ENCODE assay signal across 8 cellular contexts in the genomic region with DNA sequence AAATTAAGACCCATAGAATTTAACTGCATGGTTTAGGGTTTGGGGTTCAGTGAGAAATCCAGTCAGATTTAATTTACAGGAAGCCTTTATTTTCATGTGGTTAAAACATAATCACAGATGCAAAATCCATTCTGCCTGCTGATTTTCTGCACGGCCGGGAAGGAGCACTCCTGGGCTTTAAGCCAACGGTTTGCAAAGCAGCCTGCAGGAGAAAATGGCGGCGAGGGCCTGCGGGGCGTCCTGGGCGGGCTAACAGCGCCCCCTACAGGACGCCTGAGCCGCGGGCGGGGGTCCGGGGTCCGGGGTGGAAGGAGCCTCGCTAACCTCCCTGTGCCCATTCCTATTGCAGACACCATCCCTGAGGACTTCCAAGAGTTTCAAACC. TPM values are rescaled to one million over a fixed set of nuclear protein-coding genes. Genes with fewer than 3 reads are reported as not detected.
DNase-seq lines count a peak whose midpoint lies in the region; ATAC-seq and TF ChIP-seq lines count a peak whose summit lies in the region.

No MANE protein-coding gene starts in this region.

- no peaks in the 10 kb centered on the region for H3K79me2 ChIP-seq in GM23338 (replicated peaks; ENCODE audit: insufficient read depth)

- ATAC-seq in GM23338: peak; percentile 97
- peak in 1 of 2 donors; percentile 65 for ATAC-seq in natural killer cell treated with Interleukin-12 subunit alpha and Interleukin-12 subunit beta and Interleukin-15 and Interleukin-18, amount 100 ng/mL, for 72 hours
- no peak for ATAC-seq in HG03439 (IDR thresholded peaks at IDR 0.05; ENCODE audit: unreplicated experiment)

- no peak for TF ChIP-seq POLR2A in esophagus squamous epithelium (IDR thresholded peaks at IDR 0.05)

- no peak overlapping the region for H3K4me3 Mint-ChIP-seq in GM23338
- H3K4me3 Mint-ChIP-seq in natural killer cell treated with Interleukin-12 subunit alpha and Interleukin-12 subunit beta and Interleukin-15 and Interleukin-18, amount 100 ng/mL, for 72 hours: peak overlapping the region; percentile 61

- no peaks in the 10 kb centered on the region; the same call in 2 of the 3 replicates for H3K9me3 Mint-ChIP-seq in GM23338
- no peaks in the 10 kb centered on the region for H3K9me3 Mint-ChIP-seq in natural killer cell treated with Interleukin-12 subunit alpha and Interleukin-12 subunit beta and Interleukin-15 and Interleukin-18, amount 100 ng/mL, for 72 hours

- peaks cover 9% of the 10 kb centered on the region; the same call in 2 of the 3 replicates for H3K4me1 Mint-ChIP-seq in GM23338
- H3K4me1 Mint-ChIP-seq in natural killer cell treated with Interleukin-12 subunit alpha and Interleukin-12 subunit beta and Interleukin-15 and Interleukin-18, amount 100 ng/mL, for 72 hours (ENCODE audit: low read depth in 2 of 2): peaks cover 4 to 6% of the 10 kb centered on the region in 2 donors

- H3K9me3 ChIP-seq in esophagus squamous epithelium: no peaks in the 10 kb centered on the region

- no peaks in the 10 kb centered on the region for H3F3A ChIP-seq in GM23338 (replicated peaks; ENCODE audit: low read depth)

- CTCF ChIA-PET in AG04449 (lab: Yijun Ruan, JAX): interaction anchor here (0.6 to 4.4 kb wide), 71 partner anchors 9 to 1062 kb away, joined by 3 to 57 read pairs (median 5); a partner anchor contains a TSS

- H3K36me3 ChIP-seq in GM23338 (ENCODE audit: insufficient read depth) (no peaks in the 10 kb centered on the region), esophagus squamous epithelium (no peaks in the 10 kb centered on the region)

- H3K9me2 ChIP-seq in GM23338 (ENCODE audit: insufficient read depth): no peaks in the 10 kb centered on the region; the same call in 1 of the 2 replicates

- no peak overlapping the region for H3K4me2 ChIP-seq in GM23338

- DNase-seq in AG04449 (ENCODE audit: low read depth, low spot score): no peak
- peak; percentile 89 for DNase-seq in GM23338 (ENCODE audit: low spot score)
- DNase-seq in NCI-H524 (lab: John Stamatoyannopoulos, UW): peak; percentile 50 to 88
- peak; percentile 73 for DNase-seq in activated T-cell treated with anti-CD3 and anti-CD28 coated beads for 48 hours (ENCODE audit: low read depth)
- no peak for DNase-seq in esophagus squamous epithelium (lab: John Stamatoyannopoulos, UW)
- peak; percentile 64 for DNase-seq in natural killer cell treated with Interleukin-12 subunit alpha and Interleukin-12 subunit beta and Interleukin-15 and Interleukin-18, amount 100 ng/mL, for 72 hours (ENCODE audit: low spot score)
- peak; percentile 85 for DNase-seq in superior temporal gyrus (ENCODE audit: extremely low spot score)

- intact Hi-C loops in esophagus squamous epithelium (cut with DNase I): no loop called here

- peak overlapping the region; percentile 26 for H3K4me3 ChIP-seq in AG04449 (ENCODE audit: low read depth, low read length)
- H3K4me3 ChIP-seq in GM23338: no peak overlapping the region
- H3K4me3 ChIP-seq in esophagus squamous epithelium: peak overlapping the region; percentile 4 to 56 (median 33)

- H2AFZ ChIP-seq in GM23338: peak overlapping the region; percentile 4; the same call in 1 of the 2 replicates

- POLR2A ChIA-PET in AG04449 (lab: Yijun Ruan, JAX): interaction anchor here (1.0 kb wide), 1 partner anchor 173 kb away, joined by 3 read pairs; a partner anchor contains a TSS

- 0 out of 3 replicates have a peak, but pooled peaks cover 3% of the 10 kb centered on the region for H3K36me3 Mint-ChIP-seq in GM23338 (ENCODE audit: low read depth)
- no peaks in the 10 kb centered on the region for H3K36me3 Mint-ChIP-seq in natural killer cell treated with Interleukin-12 subunit alpha and Interleukin-12 subunit beta and Interleukin-15 and Interleukin-18, amount 100 ng/mL, for 72 hours

- H3K27me3 Mint-ChIP-seq in GM23338 (ENCODE audit: insufficient read depth, low read depth, poor library complexity): no peaks in the 10 kb centered on the region
- peaks cover 5% of the 10 kb centered on the region in 2 donors for H3K27me3 Mint-ChIP-seq in natural killer cell treated with Interleukin-12 subunit alpha and Interleukin-12 subunit beta and Interleukin-15 and Interleukin-18, amount 100 ng/mL, for 72 hours

- WGBS in esophagus squamous epithelium, 2 donors: 3 to 7% methylated on average over 3 to 16 of the region's 16 CpGs

- no peak overlapping the region for H3K27ac Mint-ChIP-seq in GM23338
- H3K27ac Mint-ChIP-seq in natural killer cell treated with Interleukin-12 subunit alpha and Interleukin-12 subunit beta and Interleukin-15 and Interleukin-18, amount 100 ng/mL, for 72 hours: no peak overlapping the region

- H4K20me1 ChIP-seq in GM23338 (replicated peaks; ENCODE audit: insufficient read depth): no peaks in the 10 kb centered on the region

- H3K27me3 ChIP-seq in GM23338 (ENCODE audit: insufficient read depth) (no peaks in the 10 kb centered on the region), esophagus squamous epithelium (no peaks in the 10 kb centered on the region)

- TF ChIP-seq CTCF in AG04449 (IDR thresholded peaks at IDR 0.05; ENCODE audit: insufficient read depth, low read length, missing control alignments): peak; percentile 88
- peak; percentile 87 to 93 for TF ChIP-seq CTCF in GM23338 (conservative IDR thresholded peaks at IDR 0.05; ENCODE audit: low read depth in 2 of 2)
- peak; percentile 61 to 86 (median 78) for TF ChIP-seq CTCF in esophagus squamous epithelium (IDR thresholded peaks at IDR 0.05)

- no peaks in the 10 kb centered on the region for H3K4me1 ChIP-seq in GM23338 (ENCODE audit: insufficient read depth)
- H3K4me1 ChIP-seq in esophagus squamous epithelium: peaks cover 5 to 14% (median 10%) of the 10 kb centered on the region in 3 donors

- H3K27ac ChIP-seq in GM23338 (ENCODE audit: low read depth): no peak overlapping the region
- H3K27ac ChIP-seq in esophagus squamous epithelium: peak overlapping the region; percentile 2 to 69 (median 30)

TF ChIP-seq in GM23338, 12 proteins besides CTCF, POLR2A, EP300 and RAD21 (continues in another document):
- TF ChIP-seq NANOG (IDR thresholded peaks at IDR 0.05; ENCODE audit: borderline replicate concordance) (no peak), STAT1 (IDR thresholded peaks at IDR 0.05; ENCODE audit: unreplicated experiment) (no peak), EZH2 (IDR thresholded peaks at IDR 0.05; ENCODE audit: low read depth, unreplicated experiment) (no peak), POLR2AphosphoS5 (IDR thresholded peaks at IDR 0.05; ENCODE audit: low read depth) (no peak), ZNF331 (CRISPR knock-in tag; IDR thresholded peaks at IDR 0.05; ENCODE audit: low read depth) (no peak), ZNF114 (CRISPR knock-in tag; IDR thresholded peaks at IDR 0.05) (no peak)
- TF ChIP-seq, protein P1, sequence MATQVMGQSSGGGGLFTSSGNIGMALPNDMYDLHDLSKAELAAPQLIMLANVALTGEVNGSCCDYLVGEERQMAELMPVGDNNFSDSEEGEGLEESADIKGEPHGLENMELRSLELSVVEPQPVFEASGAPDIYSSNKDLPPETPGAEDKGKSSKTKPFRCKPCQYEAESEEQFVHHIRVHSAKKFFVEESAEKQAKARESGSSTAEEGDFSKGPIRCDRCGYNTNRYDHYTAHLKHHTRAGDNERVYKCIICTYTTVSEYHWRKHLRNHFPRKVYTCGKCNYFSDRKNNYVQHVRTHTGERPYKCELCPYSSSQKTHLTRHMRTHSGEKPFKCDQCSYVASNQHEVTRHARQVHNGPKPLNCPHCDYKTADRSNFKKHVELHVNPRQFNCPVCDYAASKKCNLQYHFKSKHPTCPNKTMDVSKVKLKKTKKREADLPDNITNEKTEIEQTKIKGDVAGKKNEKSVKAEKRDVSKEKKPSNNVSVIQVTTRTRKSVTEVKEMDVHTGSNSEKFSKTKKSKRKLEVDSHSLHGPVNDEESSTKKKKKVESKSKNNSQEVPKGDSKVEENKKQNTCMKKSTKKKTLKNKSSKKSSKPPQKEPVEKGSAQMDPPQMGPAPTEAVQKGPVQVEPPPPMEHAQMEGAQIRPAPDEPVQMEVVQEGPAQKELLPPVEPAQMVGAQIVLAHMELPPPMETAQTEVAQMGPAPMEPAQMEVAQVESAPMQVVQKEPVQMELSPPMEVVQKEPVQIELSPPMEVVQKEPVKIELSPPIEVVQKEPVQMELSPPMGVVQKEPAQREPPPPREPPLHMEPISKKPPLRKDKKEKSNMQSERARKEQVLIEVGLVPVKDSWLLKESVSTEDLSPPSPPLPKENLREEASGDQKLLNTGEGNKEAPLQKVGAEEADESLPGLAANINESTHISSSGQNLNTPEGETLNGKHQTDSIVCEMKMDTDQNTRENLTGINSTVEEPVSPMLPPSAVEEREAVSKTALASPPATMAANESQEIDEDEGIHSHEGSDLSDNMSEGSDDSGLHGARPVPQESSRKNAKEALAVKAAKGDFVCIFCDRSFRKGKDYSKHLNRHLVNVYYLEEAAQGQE (IDR thresholded peaks at IDR 0.05; ENCODE audit: unreplicated experiment): no peak
- TF ChIP-seq, protein P2, sequence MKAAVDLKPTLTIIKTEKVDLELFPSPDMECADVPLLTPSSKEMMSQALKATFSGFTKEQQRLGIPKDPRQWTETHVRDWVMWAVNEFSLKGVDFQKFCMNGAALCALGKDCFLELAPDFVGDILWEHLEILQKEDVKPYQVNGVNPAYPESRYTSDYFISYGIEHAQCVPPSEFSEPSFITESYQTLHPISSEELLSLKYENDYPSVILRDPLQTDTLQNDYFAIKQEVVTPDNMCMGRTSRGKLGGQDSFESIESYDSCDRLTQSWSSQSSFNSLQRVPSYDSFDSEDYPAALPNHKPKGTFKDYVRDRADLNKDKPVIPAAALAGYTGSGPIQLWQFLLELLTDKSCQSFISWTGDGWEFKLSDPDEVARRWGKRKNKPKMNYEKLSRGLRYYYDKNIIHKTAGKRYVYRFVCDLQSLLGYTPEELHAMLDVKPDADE (IDR thresholded peaks at IDR 0.05): no peak

RNA-seq across cellular contexts. Expression of a gene that starts 47.6 kb away (rescaled TPM):
- 13.7 and 23.2 TPM in 2 replicates for total RNA-seq in GM23338 (2014; rRNA removed; shearing (Covaris generic))
- 11.9 and 14.0 TPM in 2 replicates for polyA plus RNA-seq in GM23338 (2016; fragmentation: Nextera tagmentation; extraction: Ambion mirVana)
- total RNA-seq in esophagus squamous epithelium: 1 to 10 TPM in 3 of 4 donors, under 1 TPM in 1; 0.44 to 4.7 (median 1.7) TPM
- total RNA-seq in natural killer cell treated with Interleukin-12 subunit alpha and Interleukin-12 subunit beta and Interleukin-15 and Interleukin-18, amount 100 ng/mL, for 72 hours: under 1 TPM in 1 of 2 donors, not detected in 1; 0.31 TPM

Comparison
In these comparisons a context has a peak if more than half of its experiments do, and no peak if none do; other contexts are left out.
1. DNase-seq: peak in GM23338 (single experiment), NCI-H524 (2 of 2), activated T-cell treated with anti-CD3 and anti-CD28 coated beads for 48 hours (single experiment), natural killer cell treated with Interleukin-12 subunit alpha and Interleukin-12 subunit beta and Interleukin-15 and Interleukin-18, amount 100 ng/mL, for 72 hours (single experiment) and superior temporal gyrus (single experiment); none in AG04449 (single experiment) and esophagus squamous epithelium (single experiment).
2. Peak in every context shown above with its lines, with median percentiles within 50 percentile points of each other: CTCF ChIP-seq.